Comparison of ENCODE assay signal across 10 cellular contexts in the genomic region with DNA sequence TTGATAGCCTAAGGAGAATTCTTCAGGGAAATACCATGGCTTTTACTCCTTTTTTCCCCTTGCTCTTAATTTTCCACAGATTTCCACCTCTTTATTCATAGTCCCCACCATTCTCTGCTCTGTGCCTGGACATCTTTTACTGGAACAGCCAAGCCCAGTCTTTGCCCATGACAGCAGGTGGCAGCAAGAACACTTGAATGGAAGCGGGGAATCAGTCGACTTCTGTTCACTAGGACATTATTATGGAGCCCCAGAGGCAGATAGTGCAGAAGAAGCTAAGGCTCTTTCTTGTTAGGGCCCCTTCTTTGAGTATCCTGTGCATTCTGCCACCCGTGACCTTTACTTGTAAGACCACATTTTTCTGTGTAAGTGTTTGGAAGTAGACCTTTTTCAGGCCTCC. TPM values are rescaled to one million over a fixed set of nuclear protein-coding genes. Genes with fewer than 3 reads are reported as not detected.
A peak's percentile ranks its signal among the peaks of the same experiment; 100 is the strongest.
DNase-seq lines count a peak whose midpoint lies in the region; ATAC-seq and FAIRE-seq lines count a peak whose summit lies in the region.
"Had no signal": no experiment of that assay in that cellular context is flagged by ENCODE, and none has a peak within 500 bp of the region (broad histone marks: within the 10 kb centered on the region; RNA-seq: fewer than 3 reads in every experiment).

No MANE protein-coding gene starts in this region.

- no peak for ATAC-seq in GM21515 (IDR thresholded peaks at IDR 0.05; ENCODE audit: unreplicated experiment)

- FAIRE-seq in GM19239 (lab: Jason Lieb, UNC): no peak
- FAIRE-seq: HTR-8/SVneo had no signal

- peak; percentile 11 to 26 for DNase-seq in SHP77 (lab: John Stamatoyannopoulos, UW)
- no peak for DNase-seq in SHP77 treated with DMSO at 0.1 percent for 48 hours (lab: John Stamatoyannopoulos, UW)
- DNase-seq in HuH-7 (ENCODE audit: low spot score): peak; percentile 37
- peak; percentile 11 to 56 for DNase-seq in SW 1271 (lab: John Stamatoyannopoulos, UW)
- DNase-seq in renal cortical epithelial cell (ENCODE audit: low read depth): peak; percentile 9
- DNase-seq in GM19239 (ENCODE audit: insufficient read length, low spot score): no peak
- no peak for DNase-seq in stimulated activated CD4-positive, alpha-beta T cell treated with anti-CD3 and anti-CD28 coated beads, Interleukin-4, amount 100 ng/mL, for 4 hours

RNA-seq across cellular contexts. Expression of gene OR14I1, which starts 6.3 kb away (rescaled TPM):
- not detected in 2 replicates for total RNA-seq in renal cortical epithelial cell
- total RNA-seq: adrenal gland had no signal

RNA-seq across cellular contexts. Expression of gene OR2T27, which starts 40.9 kb away (rescaled TPM):
- total RNA-seq in renal cortical epithelial cell: not detected in 2 replicates
- total RNA-seq: adrenal gland had no signal

RNA-seq across cellular contexts. Expression of gene OR2T35, which starts 51.2 kb away (rescaled TPM):
- under 0.01 TPM in 1 of 2 replicates, not detected in the other for total RNA-seq in renal cortical epithelial cell
- total RNA-seq: adrenal gland had no signal

RNA-seq across cellular contexts. Expression of gene LYPD8, which starts 59.3 kb away (rescaled TPM):
- 2.6 and 4.3 TPM in 2 replicates for total RNA-seq in renal cortical epithelial cell
- total RNA-seq: adrenal gland had no signal

Comparison
In these comparisons a context has a peak if more than half of its experiments do, and no peak if none do; other contexts are left out.
1. DNase-seq: peak in SHP77 (2 of 2), HuH-7 (single experiment), SW 1271 (2 of 2) and renal cortical epithelial cell (single experiment); none in SHP77 treated with DMSO at 0.1 percent for 48 hours (single experiment), GM19239 (single experiment) and stimulated activated CD4-positive, alpha-beta T cell treated with anti-CD3 and anti-CD28 coated beads, Interleukin-4, amount 100 ng/mL, for 4 hours (0 of 2).